In genomic region chr9:117094493-117094892, GRCh38 we compare ENCODE assay signal across 1 cellular context.
TF ChIP-seq lines count a peak whose summit lies in the region.

No MANE protein-coding gene starts in this region.

TF ChIP-seq in IMR-90, 13 proteins besides CTCF, POLR2A, EP300 and RAD21 (continued from another document):
- TF ChIP-seq BHLHE40 (IDR thresholded peaks at IDR 0.05; ENCODE audit: low read depth, low read length) = no peak
- no peak for TF ChIP-seq SMC3 (IDR thresholded peaks at IDR 0.05; ENCODE audit: low read depth, low read length)
- TF ChIP-seq MXI1 (IDR thresholded peaks at IDR 0.05; ENCODE audit: borderline replicate concordance, low read depth, low read length) = no peak
- no peak for TF ChIP-seq RCOR1 (IDR thresholded peaks at IDR 0.05; ENCODE audit: insufficient replicate concordance, low read length)
- no peak for TF ChIP-seq CHD1 (IDR thresholded peaks at IDR 0.05; ENCODE audit: low read depth, low read length)
- no peak for TF ChIP-seq USF2 (IDR thresholded peaks at IDR 0.05; ENCODE audit: low read depth, low read length)
- TF ChIP-seq NFE2L2 (IDR thresholded peaks at IDR 0.05; ENCODE audit: low read depth, low read length) = no peak
- no peak for TF ChIP-seq MAFK (IDR thresholded peaks at IDR 0.05; ENCODE audit: low read depth, low read length)
